In genomic region chr10:20202337-20202736, GRCh38 we compare ENCODE assay signal across 17 cellular contexts.
DNase-seq lines count a peak whose midpoint lies in the region; TF ChIP-seq lines count a peak whose summit lies in the region.
"Had no signal": no experiment of that assay in that cellular context is flagged by ENCODE, and none has a peak within 500 bp of the region (broad histone marks: within the 10 kb centered on the region; RNA-seq: fewer than 3 reads in every experiment).

No MANE protein-coding gene starts in this region.

- peaks cover 0 to 5% (median 0%) of the 10 kb centered on the region in 6 donors for H3K9me3 Mint-ChIP-seq in immature natural killer cell
- H3K9me3 Mint-ChIP-seq: CD4-positive, alpha-beta T cell had no signal

- no peaks in the 10 kb centered on the region for H3K36me3 ChIP-seq in HAP-1 (replicated peaks)

- H3K9me3 ChIP-seq in HAP-1, result no peaks in the 10 kb centered on the region

- no peak for TF ChIP-seq CTCF in NB4 (IDR thresholded peaks at IDR 0.05; ENCODE audit: low read depth, low read length)

- H3K4me1 Mint-ChIP-seq in immature natural killer cell, result peaks cover 50 to 54% of the 10 kb centered on the region in 2 donors

- H3K4me1 ChIP-seq in HAP-1, result no peaks in the 10 kb centered on the region

- H3K4me3 ChIP-seq in NB4 (ENCODE audit: low read depth, low read length) (no peak overlapping the region), HAP-1 (no peak overlapping the region)
- H3K4me3 ChIP-seq: SK-N-MC had no signal

- H3K4me3 Mint-ChIP-seq in immature natural killer cell, result peak overlapping the region; percentile 33 to 77 (median 69)
- H3K4me3 Mint-ChIP-seq: CD4-positive, alpha-beta T cell; HFFc6 had no signal

- no peak for TF ChIP-seq POLR2A in NB4 (IDR thresholded peaks at IDR 0.05; ENCODE audit: extremely low read depth, insufficient read length)

- H3K36me3 Mint-ChIP-seq in immature natural killer cell, result no peaks in the 10 kb centered on the region

- in situ Hi-C loops in HAP-1 (cut with MboI; ENCODE audit: low sequenced_read_pairs), result no loop called here

- H3K27me3 ChIP-seq in HAP-1 (ENCODE audit: low read depth), result no peaks in the 10 kb centered on the region

- H3K27ac Mint-ChIP-seq in immature natural killer cell, result peak overlapping the region in 2 of 6 donors; percentile 49 to 53
- H3K27ac Mint-ChIP-seq: CD4-positive, alpha-beta T cell; HFFc6 had no signal

- H3K27me3 Mint-ChIP-seq in immature natural killer cell (ENCODE audit: low read depth in 3 of 3), result peaks cover 0 to 2% (median 2%) of the 10 kb centered on the region in 3 donors
- H3K27me3 Mint-ChIP-seq: CD4-positive, alpha-beta T cell had no signal

- DNase-seq in CD1c-positive myeloid dendritic cell (ENCODE audit: extremely low spot score), result peak; percentile 4
- DNase-seq in NB4 (ENCODE audit: low read depth), result peak; percentile 3
- peak; percentile 7 for DNase-seq in SKM-1 (lab: John Stamatoyannopoulos, UW; ENCODE audit: unreplicated experiment)
- peak; percentile 8 to 12 (median 12) for DNase-seq in immature natural killer cell
- DNase-seq in DMS79 treated with DMSO at 0.1 percent for 48 hours (lab: John Stamatoyannopoulos, UW), result no peak
- DNase-seq in HT-29 (ENCODE audit: low spot score), result no peak
- no peak for DNase-seq in HAP-1 (ENCODE audit: low spot score in 2 of 2)
- DNase-seq in stimulated activated CD4-positive, alpha-beta T cell treated with anti-CD3 and anti-CD28 coated beads, Interleukin-2, amount 100 ng/mL, for 48 hours, result no peak
- DNase-seq: CD4-positive, alpha-beta T cell; DMS53; HFFc6; NCI-H1105; NCI-H1694 treated with DMSO at 0.1 percent for 48 hours; NCI-H2107; NCI-H526 treated with DMSO at 0.1 percent for 48 hours; NK-92 treated with Interleukin-12 subunit alpha and Interleukin-12 subunit beta, amount 100 ng/mL, for 24 hours had no signal

Comparison
In these comparisons a context has a peak if more than half of its experiments do, and no peak if none do; other contexts are left out.
1. DNase-seq: peak in CD1c-positive myeloid dendritic cell (single experiment), NB4 (single experiment), SKM-1 (single experiment) and immature natural killer cell (3 of 3); none in DMS79 treated with DMSO at 0.1 percent for 48 hours (single experiment), HT-29 (single experiment), HAP-1 (0 of 2) and stimulated activated CD4-positive, alpha-beta T cell treated with anti-CD3 and anti-CD28 coated beads, Interleukin-2, amount 100 ng/mL, for 48 hours (0 of 2).